In genomic region chr20:21101453-21102251, GRCh38 we compare ENCODE assay signal across 8 cellular contexts. TPM values are rescaled to one million over a fixed set of nuclear protein-coding genes. Genes with fewer than 3 reads are reported as not detected.
A peak's percentile ranks its signal among the peaks of the same experiment; 100 is the strongest.
DNase-seq lines count a peak whose midpoint lies in the region; ATAC-seq, FAIRE-seq and TF ChIP-seq lines count a peak whose summit lies in the region.

No MANE protein-coding gene starts in this region.

- no peaks in the 10 kb centered on the region for H3K9me3 ChIP-seq in hepatocyte (ENCODE audit: low read depth)
- H3K9me3 ChIP-seq in skeletal muscle tissue (ENCODE audit: control insufficient read depth in 3 of 3, low read length in 3 of 3): no peaks in the 10 kb centered on the region

- peak; percentile 17 for DNase-seq in activated naive CD4-positive, alpha-beta T cell treated with Interleukin-2 at 50 U/mL for 16 hours
- no peak for DNase-seq in activated naive CD4-positive, alpha-beta T cell (lab: John Stamatoyannopoulos, UW)
- no peak for DNase-seq in activated CD8-positive, alpha-beta memory T cell treated with anti-CD3 and anti-CD28 coated beads, Interleukin-2, amount 10 ng/mL, durations not matched to agents 7 days and 5 days
- DNase-seq in hepatocyte (ENCODE audit: low spot score) (peak; percentile 16), RCC 7860 (ENCODE audit: low spot score) (no peak)

- H3K4me1 ChIP-seq in hepatocyte (ENCODE audit: insufficient read depth): peaks cover 27% of the 10 kb centered on the region
- peaks cover 18 to 35% (median 32%) of the 10 kb centered on the region in 3 donors for H3K4me1 ChIP-seq in skeletal muscle tissue (ENCODE audit: control insufficient read depth in 3 of 3, insufficient read depth in 3 of 3, low read length in 3 of 3)

- H4K20me1 ChIP-seq in hepatocyte (ENCODE audit: insufficient read depth, poor library complexity, severe bottlenecking): no peaks in the 10 kb centered on the region

- H3K4me2 ChIP-seq in hepatocyte: peak overlapping the region; percentile 76

- no peak for TF ChIP-seq CTCF in hepatocyte (IDR thresholded peaks at IDR 0.05; ENCODE audit: poor library complexity)

- H3K4me3 Mint-ChIP-seq in activated CD8-positive, alpha-beta memory T cell treated with anti-CD3 and anti-CD28 coated beads, Interleukin-2, amount 10 ng/mL, durations not matched to agents 7 days and 5 days: peak overlapping the region; percentile 79

- CTCF ChIA-PET in activated CD8-positive, alpha-beta memory T cell treated with anti-CD3 and anti-CD28 coated beads, Interleukin-2, amount 10 ng/mL, durations not matched to agents 7 days and 5 days (lab: Charles Lee): interaction anchor here (0.6 to 2.8 kb wide), 8 partner anchors 13 to 615 kb away, joined by 3 to 10 read pairs (median 4); partner anchors contain the start of gene KIZ

- peaks cover 80% of the 10 kb centered on the region for H3K27me3 Mint-ChIP-seq in activated CD8-positive, alpha-beta memory T cell treated with anti-CD3 and anti-CD28 coated beads, Interleukin-2, amount 10 ng/mL, durations not matched to agents 7 days and 5 days

- H3K9ac ChIP-seq in skeletal muscle tissue (ENCODE audit: low read depth in 1 of 3, low read length in 3 of 3): peak overlapping the region; percentile 38 to 62 (median 43)

- H3K36me3 ChIP-seq in hepatocyte (replicated peaks; ENCODE audit: insufficient read depth, low read depth) (no peaks in the 10 kb centered on the region), skeletal muscle tissue (ENCODE audit: control insufficient read depth in 3 of 3, insufficient read depth in 3 of 3, low read length in 3 of 3) (no peaks in the 10 kb centered on the region)

- H3K9me3 Mint-ChIP-seq in activated CD8-positive, alpha-beta memory T cell treated with anti-CD3 and anti-CD28 coated beads, Interleukin-2, amount 10 ng/mL, durations not matched to agents 7 days and 5 days (ENCODE audit: low read depth): no peaks in the 10 kb centered on the region

- WGBS in hepatocyte (ENCODE audit: low lambda C conversion rate, missing lambda C conversion rate): 2% methylated on average over 49 of the region's 59 CpGs

- no peaks in the 10 kb centered on the region for H3K9me2 ChIP-seq in hepatocyte (replicated peaks; ENCODE audit: insufficient read depth)

- peaks cover 100% of the 10 kb centered on the region for H3K27me3 ChIP-seq in hepatocyte
- peaks cover 83 to 92% (median 89%) of the 10 kb centered on the region in 3 donors for H3K27me3 ChIP-seq in skeletal muscle tissue (ENCODE audit: control insufficient read depth in 3 of 3, insufficient read depth in 3 of 3, low read length in 3 of 3)

- ATAC-seq in activated CD8-positive, alpha-beta memory T cell treated with anti-CD3 and anti-CD28 coated beads, Interleukin-2, amount 10 ng/mL, durations not matched to agents 7 days and 5 days: peak; percentile 10
- ATAC-seq in HG02852 (IDR thresholded peaks at IDR 0.05; ENCODE audit: unreplicated experiment) (no peak), GM21381 (IDR thresholded peaks at IDR 0.05; ENCODE audit: unreplicated experiment) (no peak)

- H3K79me2 ChIP-seq in hepatocyte: no peaks in the 10 kb centered on the region

- peaks cover 42% of the 10 kb centered on the region for H3K4me1 Mint-ChIP-seq in activated CD8-positive, alpha-beta memory T cell treated with anti-CD3 and anti-CD28 coated beads, Interleukin-2, amount 10 ng/mL, durations not matched to agents 7 days and 5 days

- peak overlapping the region; percentile 65 for H3K27ac Mint-ChIP-seq in activated CD8-positive, alpha-beta memory T cell treated with anti-CD3 and anti-CD28 coated beads, Interleukin-2, amount 10 ng/mL, durations not matched to agents 7 days and 5 days

- peak overlapping the region; percentile 15 for H2AFZ ChIP-seq in hepatocyte

- H3K27ac ChIP-seq in hepatocyte (no peak overlapping the region), skeletal muscle tissue (ENCODE audit: low read depth, low read length) (no peak overlapping the region)

- no peak overlapping the region for H3K4me3 ChIP-seq in hepatocyte
- peak overlapping the region; percentile 62 to 67 (median 63) for H3K4me3 ChIP-seq in skeletal muscle tissue (ENCODE audit: low read length in 3 of 3)

- no peaks in the 10 kb centered on the region for H3K36me3 Mint-ChIP-seq in activated CD8-positive, alpha-beta memory T cell treated with anti-CD3 and anti-CD28 coated beads, Interleukin-2, amount 10 ng/mL, durations not matched to agents 7 days and 5 days

- no peak for FAIRE-seq in RCC 7860 (lab: Jason Lieb, UNC)

RNA-seq across cellular contexts. Expression of gene LINC00237, which starts 4.5 kb away (rescaled TPM):
- under 1 TPM in 1 of 2 experiments, not detected in 1; 0.35 TPM for total RNA-seq in activated CD8-positive, alpha-beta memory T cell treated with anti-CD3 and anti-CD28 coated beads, Interleukin-2, amount 10 ng/mL, durations not matched to agents 7 days and 5 days
- total RNA-seq in hepatocyte (not detected in 2 replicates), skeletal muscle tissue (0.52 TPM)
- not detected in 2 replicates for polyA plus RNA-seq in hepatocyte

RNA-seq across cellular contexts. Expression of gene KIZ, which starts 24.2 kb away (rescaled TPM):
- total RNA-seq in activated CD8-positive, alpha-beta memory T cell treated with anti-CD3 and anti-CD28 coated beads, Interleukin-2, amount 10 ng/mL, durations not matched to agents 7 days and 5 days: 10 to 100 TPM; 22.3 to 30.9 TPM
- total RNA-seq in hepatocyte: 6.9 and 13.5 TPM in 2 replicates
- polyA plus RNA-seq in hepatocyte: 11.7 and 15.4 TPM in 2 replicates
- total RNA-seq in skeletal muscle tissue: 8.9 TPM

Comparison
In these comparisons a context has a peak if more than half of its experiments do, and no peak if none do; other contexts are left out.
1. DNase-seq: peak in activated naive CD4-positive, alpha-beta T cell treated with Interleukin-2 at 50 U/mL for 16 hours (single experiment) and hepatocyte (single experiment); none in activated naive CD4-positive, alpha-beta T cell (0 of 4), activated CD8-positive, alpha-beta memory T cell treated with anti-CD3 and anti-CD28 coated beads, Interleukin-2, amount 10 ng/mL, durations not matched to agents 7 days and 5 days (single experiment) and RCC 7860 (single experiment).